In the genomic region with DNA sequence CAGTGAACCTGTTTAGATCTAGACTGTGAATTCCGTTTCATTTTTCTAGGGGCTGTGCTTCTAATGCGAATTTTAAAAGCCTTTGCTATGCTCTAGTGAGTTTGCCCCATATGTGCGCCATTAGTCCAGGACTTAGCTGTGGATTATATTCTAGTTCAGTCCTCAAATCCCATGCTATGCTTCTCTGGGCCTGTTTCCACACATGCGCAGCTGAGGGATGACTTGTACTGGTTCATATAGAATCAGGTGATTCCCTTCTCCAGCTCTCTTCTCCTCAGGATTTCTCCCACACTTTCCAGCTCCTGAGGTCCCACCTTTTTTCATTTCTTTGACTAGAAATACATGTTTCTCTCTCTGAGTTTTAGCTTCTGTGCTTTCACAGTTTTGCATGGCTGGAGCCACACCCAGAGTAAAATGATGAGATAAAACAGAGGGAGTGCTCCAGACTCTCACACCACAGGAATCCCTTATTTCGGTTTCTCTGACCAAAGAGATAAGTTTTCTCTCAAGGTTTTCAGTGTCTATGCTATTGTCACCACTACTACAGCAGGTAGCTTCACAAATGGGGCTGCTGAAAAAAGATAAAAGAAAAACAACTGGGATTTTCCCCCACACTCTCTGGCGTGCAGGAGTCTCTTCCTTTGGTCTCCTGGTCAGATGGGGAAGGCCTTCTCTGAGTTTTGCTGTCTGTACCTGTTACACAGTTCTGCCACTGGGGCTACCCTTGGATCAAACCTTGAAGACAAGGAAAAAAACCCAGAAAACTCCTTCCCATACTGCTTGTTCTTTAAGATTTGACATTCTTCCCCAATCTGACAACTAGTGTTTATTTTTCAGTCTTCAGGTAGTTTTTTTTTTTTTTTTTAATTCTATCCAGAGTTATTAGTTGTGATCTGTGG, we compare ENCODE assay signal across 1 cellular context.
TF ChIP-seq lines count a peak whose summit lies in the region.

No MANE protein-coding gene starts in this region.

TF ChIP-seq in K562, 482 proteins besides CTCF, POLR2A, EP300 and RAD21 (continued from another document):
- TF ChIP-seq, protein P1, sequence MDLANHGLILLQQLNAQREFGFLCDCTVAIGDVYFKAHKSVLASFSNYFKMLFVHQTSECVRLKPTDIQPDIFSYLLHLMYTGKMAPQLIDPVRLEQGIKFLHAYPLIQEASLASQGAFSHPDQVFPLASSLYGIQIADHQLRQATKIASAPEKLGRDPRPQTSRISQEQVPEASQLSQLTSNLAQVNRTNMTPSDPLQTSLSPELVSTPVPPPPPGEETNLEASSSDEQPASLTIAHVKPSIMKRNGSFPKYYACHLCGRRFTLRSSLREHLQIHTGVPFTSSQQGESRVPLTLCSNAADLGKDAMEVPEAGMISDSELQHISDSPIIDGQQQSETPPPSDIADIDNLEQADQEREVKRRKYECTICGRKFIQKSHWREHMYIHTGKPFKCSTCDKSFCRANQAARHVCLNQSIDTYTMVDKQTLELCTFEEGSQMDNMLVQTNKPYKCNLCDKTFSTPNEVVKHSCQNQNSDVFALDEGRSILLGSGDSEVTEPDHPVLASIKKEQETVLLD (IDR thresholded peaks at IDR 0.05), result no peak
- TF ChIP-seq POLR2AphosphoS5 (IDR thresholded peaks at IDR 0.05; ENCODE audit: control insufficient read depth, insufficient read depth, low read depth, low read length) (peak; percentile 55; the same call in 1 of the 2 replicates), KLF16 (IDR thresholded peaks at IDR 0.05) (peak; percentile 68; the same call in 1 of the 2 replicates)
